ENCODE assay signal across 10 cellular contexts in genomic region chr17:1229354-1229890, GRCh38. TPM values are rescaled to one million over a fixed set of nuclear protein-coding genes. Genes with fewer than 3 reads are reported as not detected.
DNase-seq lines count a peak whose midpoint lies in the region; ATAC-seq and TF ChIP-seq lines count a peak whose summit lies in the region.
"Had no signal": no experiment of that assay in that cellular context is flagged by ENCODE, and none has a peak within 500 bp of the region (broad histone marks: within the 10 kb centered on the region; RNA-seq: fewer than 3 reads in every experiment).

No MANE protein-coding gene starts in this region.

- no peaks in the 10 kb centered on the region for H3K9me3 Mint-ChIP-seq in CD8-positive, alpha-beta T cell
- peaks cover 11% of the 10 kb centered on the region for H3K9me3 Mint-ChIP-seq in glutamatergic neuron (ENCODE audit: unreplicated experiment)
- H3K9me3 Mint-ChIP-seq: neural crest cell had no signal

- ATAC-seq in CD8-positive, alpha-beta T cell: peak; percentile 50
- peak; percentile 61 for ATAC-seq in GM21390 (IDR thresholded peaks at IDR 0.05; ENCODE audit: unreplicated experiment)

- peaks cover 5% of the 10 kb centered on the region for H3K4me1 ChIP-seq in CD8-positive, alpha-beta T cell (ENCODE audit: insufficient read depth, low read length)
- peaks cover 6% of the 10 kb centered on the region for H3K4me1 ChIP-seq in parathyroid adenoma

- no peak overlapping the region for H3K27ac Mint-ChIP-seq in CD8-positive, alpha-beta T cell
- H3K27ac Mint-ChIP-seq in glutamatergic neuron (ENCODE audit: unreplicated experiment): no peak overlapping the region

- POLR2A ChIA-PET in CD8-positive, alpha-beta T cell (lab: Charles Lee): interaction anchor here (0.9 to 1.2 kb wide), 3 partner anchors 8 to 31 kb away, joined by 3 read pairs; no protein-coding TSS in a partner anchor

- peak overlapping the region; percentile 65 for H3K4me3 Mint-ChIP-seq in CD8-positive, alpha-beta T cell
- no peak overlapping the region for H3K4me3 Mint-ChIP-seq in glutamatergic neuron (ENCODE audit: unreplicated experiment)

- peaks cover 10% of the 10 kb centered on the region for H3K4me1 Mint-ChIP-seq in CD8-positive, alpha-beta T cell (ENCODE audit: low read depth)
- H3K4me1 Mint-ChIP-seq in glutamatergic neuron (ENCODE audit: low read depth, unreplicated experiment): peaks cover 18% of the 10 kb centered on the region

- H3K27me3 ChIP-seq in CD8-positive, alpha-beta T cell (ENCODE audit: insufficient read depth, low read length): peaks cover 18% of the 10 kb centered on the region
- H3K27me3 ChIP-seq in parathyroid adenoma (ENCODE audit: control insufficient read depth, insufficient read depth, low read length): no peaks in the 10 kb centered on the region

- H3K36me3 Mint-ChIP-seq in CD8-positive, alpha-beta T cell: peaks cover 2% of the 10 kb centered on the region
- no peaks in the 10 kb centered on the region for H3K36me3 Mint-ChIP-seq in glutamatergic neuron (ENCODE audit: unreplicated experiment)

- no peak overlapping the region for H3K9ac ChIP-seq in parathyroid adenoma

- peak overlapping the region; percentile 49 for H3K4me3 ChIP-seq in CD8-positive, alpha-beta T cell (ENCODE audit: low read depth, low read length)
- peak overlapping the region; percentile 72 for H3K4me3 ChIP-seq in parathyroid adenoma (ENCODE audit: low read depth, low read length)

- no peak for TF ChIP-seq CTCF in CD8-positive, alpha-beta T cell (IDR thresholded peaks at IDR 0.05)
- no peak for TF ChIP-seq CTCF in glutamatergic neuron (IDR thresholded peaks at IDR 0.05; ENCODE audit: partially characterized antibody, unreplicated experiment)
- no peak for TF ChIP-seq CTCF in parathyroid adenoma (IDR thresholded peaks at IDR 0.05)

- CTCF ChIA-PET in CD8-positive, alpha-beta T cell (lab: Charles Lee): interaction anchor here (1.4 to 1.6 kb wide), 2 partner anchors 11 to 42 kb away, joined by 4 to 5 read pairs; no protein-coding TSS in a partner anchor

- H3K36me3 ChIP-seq in CD8-positive, alpha-beta T cell (ENCODE audit: insufficient read depth, low read length): no peaks in the 10 kb centered on the region
- H3K36me3 ChIP-seq in parathyroid adenoma (ENCODE audit: control insufficient read depth, insufficient read depth, low read length): no peaks in the 10 kb centered on the region

- peak overlapping the region; percentile 89 for H3K4me2 ChIP-seq in parathyroid adenoma (ENCODE audit: low read length)

- H3K27ac ChIP-seq in CD8-positive, alpha-beta T cell (ENCODE audit: low read depth, low read length): no peak overlapping the region
- H3K27ac ChIP-seq in parathyroid adenoma: no peak overlapping the region

- peak in 4 of 7 experiments; percentile 30 to 62 (median 46) for DNase-seq in CD8-positive, alpha-beta T cell
- DNase-seq in MV-4-11 (lab: John Stamatoyannopoulos, UW): peak; percentile 75
- peak; percentile 60 for DNase-seq in activated T-cell treated with anti-CD3 and anti-CD28 coated beads, Interleukin-2, amount 50 U/mL, for 1 hour
- DNase-seq in glutamatergic neuron: peak; percentile 59
- no peak for DNase-seq in NCI-H1092 (lab: John Stamatoyannopoulos, UW)
- no peak for DNase-seq in T1000 (lab: John Stamatoyannopoulos, UW)

- H3K79me2 ChIP-seq in parathyroid adenoma: no peaks in the 10 kb centered on the region

- H3K9me3 ChIP-seq in CD8-positive, alpha-beta T cell (ENCODE audit: low read length): no peaks in the 10 kb centered on the region
- H3K9me3 ChIP-seq in parathyroid adenoma (ENCODE audit: control insufficient read depth, low read length): no peaks in the 10 kb centered on the region

- intact Hi-C loops in CD8-positive, alpha-beta T cell (cut with DNase I, micrococcal nuclease): no loop called here

- H3K27me3 Mint-ChIP-seq in CD8-positive, alpha-beta T cell (ENCODE audit: low read depth): peaks cover 37% of the 10 kb centered on the region
- peaks cover 22% of the 10 kb centered on the region for H3K27me3 Mint-ChIP-seq in glutamatergic neuron (ENCODE audit: unreplicated experiment)

- H2AFZ ChIP-seq in parathyroid adenoma: peak overlapping the region; percentile 50

RNA-seq across cellular contexts. Expression of gene BHLHA9, which starts 40.8 kb away (rescaled TPM):
- total RNA-seq in CD8-positive, alpha-beta T cell: not detected
- not detected for total RNA-seq in glutamatergic neuron (ENCODE audit: unreplicated experiment)
- total RNA-seq: LHCN-M2, neural crest cell had no signal

RNA-seq across cellular contexts. Expression of gene ABR, which starts 49.6 kb away (rescaled TPM):
- 10 to 100 TPM; 46.4 to 48.7 TPM for total RNA-seq in CD8-positive, alpha-beta T cell
- total RNA-seq in glutamatergic neuron (ENCODE audit: unreplicated experiment): 219 TPM

RNA-seq across cellular contexts. Expression of gene TRARG1, which starts 50.0 kb away (rescaled TPM):
- total RNA-seq in CD8-positive, alpha-beta T cell: not detected
- total RNA-seq in glutamatergic neuron (ENCODE audit: unreplicated experiment): 0.98 TPM
- total RNA-seq: LHCN-M2 had no signal

Comparison
In these comparisons a context has a peak if more than half of its experiments do, and no peak if none do; other contexts are left out.
1. DNase-seq: peak in CD8-positive, alpha-beta T cell (4 of 7), MV-4-11 (single experiment), activated T-cell treated with anti-CD3 and anti-CD28 coated beads, Interleukin-2, amount 50 U/mL, for 1 hour (single experiment) and glutamatergic neuron (single experiment); none in NCI-H1092 (single experiment) and T1000 (single experiment).